1 cellular context compared by ENCODE assay signal in genomic region chr12:666766-667308, GRCh38.
TF ChIP-seq lines count a peak whose summit lies in the region.

No MANE protein-coding gene starts in this region.

TF ChIP-seq in GM12878, 131 proteins besides CTCF, POLR2A, EP300 and RAD21 (continued from another document and continues in another):
- TF ChIP-seq SMAD5 (IDR thresholded peaks at IDR 0.05; ENCODE audit: low read depth) (no peak), MXI1 (IDR thresholded peaks at IDR 0.05; ENCODE audit: low read depth, low read length) (peak; percentile 61), LARP7 (IDR thresholded peaks at IDR 0.05) (no peak), NRF1 (conservative IDR thresholded peaks at IDR 0.05; ENCODE audit: low read depth, low read length) (no peak), NR2C1 (IDR thresholded peaks at IDR 0.05) (no peak), ZBED1 (IDR thresholded peaks at IDR 0.05; ENCODE audit: borderline replicate concordance) (0 out of 2 replicates have a peak, but pooled peaks have one; percentile 60), IRF4 (IDR thresholded peaks at IDR 0.05; ENCODE audit: low read depth, low read length) (0 out of 2 replicates have a peak, but pooled peaks have one; percentile 15), IKZF2 (IDR thresholded peaks at IDR 0.05) (peak; percentile 85 to 91), ZNF207 (IDR thresholded peaks at IDR 0.05; ENCODE audit: borderline replicate concordance) (peak; percentile 85; the same call in 1 of the 2 replicates), ZNF687 (IDR thresholded peaks at IDR 0.05) (peak; percentile 87), FOXM1 (IDR thresholded peaks at IDR 0.05; ENCODE audit: low read depth, low read length) (peak; percentile 58; the same call in 1 of the 2 replicates), NR2C2 (IDR thresholded peaks at IDR 0.05; ENCODE audit: borderline replicate concordance, control insufficient read depth, insufficient read length, low read depth) (no peak), POLR2AphosphoS5 (IDR thresholded peaks at IDR 0.05; ENCODE audit: low read length) (peak; percentile 66; the same call in 1 of the 2 replicates), PAX8 (IDR thresholded peaks at IDR 0.05) (no peak), ESRRA (IDR thresholded peaks at IDR 0.05; ENCODE audit: low read length) (no peak), MYB (IDR thresholded peaks at IDR 0.05; ENCODE audit: borderline replicate concordance, low read depth, low read length) (no peak), ZNF592 (IDR thresholded peaks at IDR 0.05) (no peak), RCOR1 (conservative IDR thresholded peaks at IDR 0.05; ENCODE audit: low read depth, low read length) (no peak), ETV6 (conservative IDR thresholded peaks at IDR 0.05 in 1 of 2, IDR thresholded peaks at IDR 0.05 in 1 of 2; ENCODE audit: borderline replicate concordance in 1 of 2, low read depth in 1 of 2) (peak in 1 of 2 experiments; percentile 46; a peak in 1 of 4 replicates), EGR1 (IDR thresholded peaks at IDR 0.05; ENCODE audit: borderline replicate concordance in 1 of 2, low read depth in 2 of 2, low read length in 2 of 2) (peak in 1 of 2 experiments; percentile 12; a peak in 1 of 3 replicates), CREM (IDR thresholded peaks at IDR 0.05; ENCODE audit: low read depth) (peak; percentile 49), ATF7 (IDR thresholded peaks at IDR 0.05; ENCODE audit: low read depth) (peak; percentile 93), BCL11A (IDR thresholded peaks at IDR 0.05; ENCODE audit: low read depth, low read length) (no peak), ZNF24 (IDR thresholded peaks at IDR 0.05) (no peak; the same call in 1 of the 2 replicates), IKZF1 (conservative IDR thresholded peaks at IDR 0.05) (peak; percentile 92), PAX5 (IDR thresholded peaks at IDR 0.05; ENCODE audit: borderline replicate concordance, low read depth, low read length) (no peak), BHLHE40 (IDR thresholded peaks at IDR 0.05; ENCODE audit: borderline replicate concordance in 1 of 2, low read depth in 2 of 2, low read length in 1 of 2) (peak; percentile 44 to 52; a peak in 2 of 4 replicates), CBX5 (IDR thresholded peaks at IDR 0.05; ENCODE audit: low read depth) (peak; percentile 60; the same call in 1 of the 2 replicates), ZBTB4 (CRISPR knock-in tag; IDR thresholded peaks at IDR 0.05) (no peak), JUNB (IDR thresholded peaks at IDR 0.05) (peak; percentile 92), PBX3 (IDR thresholded peaks at IDR 0.05; ENCODE audit: insufficient replicate concordance, low read depth, low read length) (no peak), JUND (IDR thresholded peaks at IDR 0.05; ENCODE audit: low read depth, low read length) (peak; percentile 80)
- TF ChIP-seq, protein P1, sequence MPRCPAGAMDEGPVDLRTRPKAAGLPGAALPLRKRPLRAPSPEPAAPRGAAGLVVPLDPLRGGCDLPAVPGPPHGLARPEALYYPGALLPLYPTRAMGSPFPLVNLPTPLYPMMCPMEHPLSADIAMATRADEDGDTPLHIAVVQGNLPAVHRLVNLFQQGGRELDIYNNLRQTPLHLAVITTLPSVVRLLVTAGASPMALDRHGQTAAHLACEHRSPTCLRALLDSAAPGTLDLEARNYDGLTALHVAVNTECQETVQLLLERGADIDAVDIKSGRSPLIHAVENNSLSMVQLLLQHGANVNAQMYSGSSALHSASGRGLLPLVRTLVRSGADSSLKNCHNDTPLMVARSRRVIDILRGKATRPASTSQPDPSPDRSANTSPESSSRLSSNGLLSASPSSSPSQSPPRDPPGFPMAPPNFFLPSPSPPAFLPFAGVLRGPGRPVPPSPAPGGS (IDR thresholded peaks at IDR 0.05; ENCODE audit: borderline replicate concordance, insufficient read depth, low read depth, low read length, poor library complexity, severe bottlenecking) = peak; percentile 33
- TF ChIP-seq, protein P2, sequence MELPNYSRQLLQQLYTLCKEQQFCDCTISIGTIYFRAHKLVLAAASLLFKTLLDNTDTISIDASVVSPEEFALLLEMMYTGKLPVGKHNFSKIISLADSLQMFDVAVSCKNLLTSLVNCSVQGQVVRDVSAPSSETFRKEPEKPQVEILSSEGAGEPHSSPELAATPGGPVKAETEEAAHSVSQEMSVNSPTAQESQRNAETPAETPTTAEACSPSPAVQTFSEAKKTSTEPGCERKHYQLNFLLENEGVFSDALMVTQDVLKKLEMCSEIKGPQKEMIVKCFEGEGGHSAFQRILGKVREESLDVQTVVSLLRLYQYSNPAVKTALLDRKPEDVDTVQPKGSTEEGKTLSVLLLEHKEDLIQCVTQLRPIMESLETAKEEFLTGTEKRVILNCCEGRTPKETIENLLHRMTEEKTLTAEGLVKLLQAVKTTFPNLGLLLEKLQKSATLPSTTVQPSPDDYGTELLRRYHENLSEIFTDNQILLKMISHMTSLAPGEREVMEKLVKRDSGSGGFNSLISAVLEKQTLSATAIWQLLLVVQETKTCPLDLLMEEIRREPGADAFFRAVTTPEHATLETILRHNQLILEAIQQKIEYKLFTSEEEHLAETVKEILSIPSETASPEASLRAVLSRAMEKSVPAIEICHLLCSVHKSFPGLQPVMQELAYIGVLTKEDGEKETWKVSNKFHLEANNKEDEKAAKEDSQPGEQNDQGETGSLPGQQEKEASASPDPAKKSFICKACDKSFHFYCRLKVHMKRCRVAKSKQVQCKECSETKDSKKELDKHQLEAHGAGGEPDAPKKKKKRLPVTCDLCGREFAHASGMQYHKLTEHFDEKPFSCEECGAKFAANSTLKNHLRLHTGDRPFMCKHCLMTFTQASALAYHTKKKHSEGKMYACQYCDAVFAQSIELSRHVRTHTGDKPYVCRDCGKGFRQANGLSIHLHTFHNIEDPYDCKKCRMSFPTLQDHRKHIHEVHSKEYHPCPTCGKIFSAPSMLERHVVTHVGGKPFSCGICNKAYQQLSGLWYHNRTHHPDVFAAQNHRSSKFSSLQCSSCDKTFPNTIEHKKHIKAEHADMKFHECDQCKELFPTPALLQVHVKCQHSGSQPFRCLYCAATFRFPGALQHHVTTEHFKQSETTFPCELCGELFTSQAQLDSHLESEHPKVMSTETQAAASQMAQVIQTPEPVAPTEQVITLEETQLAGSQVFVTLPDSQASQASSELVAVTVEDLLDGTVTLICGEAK (IDR thresholded peaks at IDR 0.05; ENCODE audit: borderline replicate concordance) = peak; percentile 100
- TF ChIP-seq, protein P3, sequence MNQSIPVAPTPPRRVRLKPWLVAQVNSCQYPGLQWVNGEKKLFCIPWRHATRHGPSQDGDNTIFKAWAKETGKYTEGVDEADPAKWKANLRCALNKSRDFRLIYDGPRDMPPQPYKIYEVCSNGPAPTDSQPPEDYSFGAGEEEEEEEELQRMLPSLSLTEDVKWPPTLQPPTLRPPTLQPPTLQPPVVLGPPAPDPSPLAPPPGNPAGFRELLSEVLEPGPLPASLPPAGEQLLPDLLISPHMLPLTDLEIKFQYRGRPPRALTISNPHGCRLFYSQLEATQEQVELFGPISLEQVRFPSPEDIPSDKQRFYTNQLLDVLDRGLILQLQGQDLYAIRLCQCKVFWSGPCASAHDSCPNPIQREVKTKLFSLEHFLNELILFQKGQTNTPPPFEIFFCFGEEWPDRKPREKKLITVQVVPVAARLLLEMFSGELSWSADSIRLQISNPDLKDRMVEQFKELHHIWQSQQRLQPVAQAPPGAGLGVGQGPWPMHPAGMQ (IDR thresholded peaks at IDR 0.05; ENCODE audit: borderline replicate concordance) = no peak
